13 cellular contexts compared by ENCODE assay signal in genomic region chr19:50266896-50267295, GRCh38.
DNase-seq lines count a peak whose midpoint lies in the region; ATAC-seq and FAIRE-seq lines count a peak whose summit lies in the region.
"Had no signal": no experiment of that assay in that cellular context is flagged by ENCODE, and none has a peak within 500 bp of the region (broad histone marks: within the 10 kb centered on the region; RNA-seq: fewer than 3 reads in every experiment).

No MANE protein-coding gene starts in this region.

- WGBS in small intestine, 3 donors = 30 to 65% (median 50%) methylated on average over 18 to 20 of the region's 20 CpGs
- WGBS in GM23248 (ENCODE audit: low coverage in 1 of 2, low lambda C conversion rate in 2 of 2, missing lambda C conversion rate in 2 of 2), 2 experiments = 10 to 11% methylated on average over 10 to 20 of the region's 20 CpGs

- H3K4me3 ChIP-seq in Karpas-422 (ENCODE audit: low read length) = no peak overlapping the region
- no peak overlapping the region for H3K4me3 ChIP-seq in small intestine (ENCODE audit: low read depth in 1 of 2, low read length in 2 of 2)
- no peak overlapping the region for H3K4me3 ChIP-seq in GM23248

- peaks cover 1% of the 10 kb centered on the region for H3K9me3 Mint-ChIP-seq in activated naive CD8-positive, alpha-beta T cell treated with anti-CD3 and anti-CD28 coated beads for 36 hours

- peak; percentile 11 for DNase-seq in COLO668 (lab: John Stamatoyannopoulos, UW; ENCODE audit: unreplicated experiment)
- peak; percentile 80 for DNase-seq in Karpas-422
- DNase-seq in activated naive CD8-positive, alpha-beta T cell treated with anti-CD3 and anti-CD28 coated beads for 36 hours = peak; percentile 40
- peak; percentile 53 for DNase-seq in small intestine
- DNase-seq in T-helper 9 cell = no peak
- DNase-seq in NCI-H2029 (lab: John Stamatoyannopoulos, UW) = no peak
- DNase-seq in GM23248 = no peak
- DNase-seq: amygdala, IMR-90, NCI-H510A had no signal

- no peaks in the 10 kb centered on the region for H3K4me1 ChIP-seq in Karpas-422 (ENCODE audit: low read length)
- no peaks in the 10 kb centered on the region for H3K4me1 ChIP-seq in small intestine (ENCODE audit: control insufficient read depth in 2 of 2, insufficient read depth in 1 of 2, low read depth in 1 of 2, low read length in 1 of 2)
- H3K4me1 ChIP-seq in GM23248 (ENCODE audit: insufficient read depth) = no peaks in the 10 kb centered on the region

- H4K20me1 ChIP-seq in Karpas-422 (ENCODE audit: insufficient read depth, low read depth, low read length) (peaks cover 4% of the 10 kb centered on the region), GM23248 (ENCODE audit: insufficient read depth) (no peaks in the 10 kb centered on the region)

- in situ Hi-C loops in GM23248 (cut with MboI) = no loop called here

- H2AFZ ChIP-seq in Karpas-422 (ENCODE audit: low read length) (no peak overlapping the region), GM23248 (no peak overlapping the region)

- H3K36me3 ChIP-seq in Karpas-422 (ENCODE audit: insufficient read depth, low read length) = no peaks in the 10 kb centered on the region
- peaks cover 5 to 19% of the 10 kb centered on the region in 2 donors for H3K36me3 ChIP-seq in small intestine (ENCODE audit: control insufficient read depth in 2 of 2, insufficient read depth in 2 of 2, low read length in 2 of 2)
- H3K36me3 ChIP-seq in GM23248 (ENCODE audit: low read depth) = no peaks in the 10 kb centered on the region

- H3K4me2 ChIP-seq in Karpas-422 (ENCODE audit: low read depth, low read length, poor library complexity, severe bottlenecking) = no peak overlapping the region
- H3K4me2 ChIP-seq in GM23248 (ENCODE audit: unreplicated experiment) = no peak overlapping the region

- H3K9me3 ChIP-seq in Karpas-422 (ENCODE audit: low read length) = no peaks in the 10 kb centered on the region
- no peaks in the 10 kb centered on the region for H3K9me3 ChIP-seq in small intestine (ENCODE audit: control insufficient read depth, low read depth)
- H3K9me3 ChIP-seq in GM23248 (ENCODE audit: low read depth) = no peaks in the 10 kb centered on the region

- H3K9me2 ChIP-seq in Karpas-422 (replicated peaks; ENCODE audit: insufficient read depth, low read length) = no peaks in the 10 kb centered on the region
- no peaks in the 10 kb centered on the region for H3K9me2 ChIP-seq in GM23248 (ENCODE audit: insufficient read depth)

- H3K27ac ChIP-seq in Karpas-422 (ENCODE audit: low read length) = no peak overlapping the region
- H3K27ac ChIP-seq in small intestine (ENCODE audit: low read depth in 1 of 2, low read length in 1 of 2) = no peak overlapping the region
- no peak overlapping the region for H3K27ac ChIP-seq in GM23248
- H3K27ac ChIP-seq: epithelial cell of prostate had no signal

- H3K27me3 Mint-ChIP-seq in activated naive CD8-positive, alpha-beta T cell treated with anti-CD3 and anti-CD28 coated beads for 36 hours = peaks cover 31% of the 10 kb centered on the region

- no peak for ATAC-seq in GM21367 (IDR thresholded peaks at IDR 0.05; ENCODE audit: unreplicated experiment)

- H3K36me3 Mint-ChIP-seq in activated naive CD8-positive, alpha-beta T cell treated with anti-CD3 and anti-CD28 coated beads for 36 hours = no peaks in the 10 kb centered on the region
- H3K36me3 Mint-ChIP-seq: CD8-positive, alpha-beta memory T cell had no signal

- no peaks in the 10 kb centered on the region for H3K4me1 Mint-ChIP-seq in activated naive CD8-positive, alpha-beta T cell treated with anti-CD3 and anti-CD28 coated beads for 36 hours
- H3K4me1 Mint-ChIP-seq: CD8-positive, alpha-beta memory T cell had no signal

- no peak overlapping the region for H3K27ac Mint-ChIP-seq in activated naive CD8-positive, alpha-beta T cell treated with anti-CD3 and anti-CD28 coated beads for 36 hours
- H3K27ac Mint-ChIP-seq: CD8-positive, alpha-beta memory T cell had no signal

- no peaks in the 10 kb centered on the region for H3K27me3 ChIP-seq in Karpas-422 (ENCODE audit: low read length)
- no peaks in the 10 kb centered on the region for H3K27me3 ChIP-seq in small intestine (ENCODE audit: control insufficient read depth in 2 of 2, insufficient read depth in 2 of 2, low read length in 2 of 2)
- no peaks in the 10 kb centered on the region for H3K27me3 ChIP-seq in GM23248 (replicated peaks; ENCODE audit: insufficient read depth)

- H3K79me2 ChIP-seq in Karpas-422 (ENCODE audit: low read length) (no peaks in the 10 kb centered on the region), GM23248 (ENCODE audit: insufficient read depth) (no peaks in the 10 kb centered on the region)

- FAIRE-seq in small intestine (lab: Jason Lieb, UNC) = no peak

- no peaks in the 10 kb centered on the region for H3F3A ChIP-seq in GM23248 (ENCODE audit: insufficient read depth)

- H3K9ac ChIP-seq in Karpas-422 (ENCODE audit: low read length) = no peak overlapping the region
- no peak overlapping the region for H3K9ac ChIP-seq in GM23248

- no peak overlapping the region for H3K4me3 Mint-ChIP-seq in activated naive CD8-positive, alpha-beta T cell treated with anti-CD3 and anti-CD28 coated beads for 36 hours
- H3K4me3 Mint-ChIP-seq: CD8-positive, alpha-beta memory T cell had no signal

Comparison
In these comparisons a context has a peak if more than half of its experiments do, and no peak if none do; other contexts are left out.
1. DNase-seq: peak in COLO668 (single experiment), Karpas-422 (single experiment), activated naive CD8-positive, alpha-beta T cell treated with anti-CD3 and anti-CD28 coated beads for 36 hours (single experiment) and small intestine (single experiment); none in T-helper 9 cell (single experiment), NCI-H2029 (single experiment) and GM23248 (single experiment).